15 cellular contexts compared by ENCODE assay signal in the genomic region with DNA sequence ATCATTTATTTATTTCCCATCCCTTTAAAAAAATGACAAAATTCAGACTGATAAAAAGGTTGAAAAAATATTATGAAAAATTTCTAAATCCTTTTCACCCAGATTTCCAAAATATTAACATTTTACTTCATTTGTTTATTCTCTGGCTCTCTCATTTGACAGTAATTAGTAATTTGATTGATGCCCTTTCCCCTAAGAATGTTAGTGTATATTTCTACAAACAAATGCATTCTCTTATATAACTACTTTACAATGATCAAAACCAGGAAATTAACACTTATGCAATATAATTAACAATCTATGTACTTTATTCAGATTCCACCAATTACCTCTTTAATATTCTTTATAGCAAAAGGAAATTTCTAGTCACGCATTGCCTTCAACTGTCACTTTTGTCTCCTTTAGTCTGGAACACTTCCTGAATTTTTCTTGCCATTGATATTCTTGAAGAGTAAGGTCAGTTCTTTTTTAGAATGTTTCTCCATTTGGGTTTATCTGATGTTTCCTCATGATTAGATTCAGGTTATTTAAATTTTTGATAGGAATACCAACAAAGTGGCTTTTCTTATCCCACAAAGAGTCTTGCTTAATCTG. TPM values are rescaled to one million over a fixed set of nuclear protein-coding genes. Genes with fewer than 3 reads are reported as not detected.
A peak's percentile ranks its signal among the peaks of the same experiment; 100 is the strongest.
DNase-seq lines count a peak whose midpoint lies in the region; ATAC-seq, FAIRE-seq and TF ChIP-seq lines count a peak whose summit lies in the region.
"Had no signal": no experiment of that assay in that cellular context is flagged by ENCODE, and none has a peak within 500 bp of the region (broad histone marks: within the 10 kb centered on the region; RNA-seq: fewer than 3 reads in every experiment).

No MANE protein-coding gene starts in this region.

- H3K79me2 ChIP-seq in Karpas-422 (ENCODE audit: low read length): peaks cover 43% of the 10 kb centered on the region

- no peak for ATAC-seq in activated T-helper 17 cell treated with anti-CD3 and anti-CD28 coated beads, Interleukin-2, amount 50 U/mL, for 72 hours (replicated peaks)
- no peak for ATAC-seq in HG03457 (IDR thresholded peaks at IDR 0.05; ENCODE audit: unreplicated experiment)
- no peak for ATAC-seq in WTC11
- ATAC-seq: Right ventricle myocardium inferior had no signal

- H3K4me1 ChIP-seq in Karpas-422 (ENCODE audit: low read length): peaks cover 93% of the 10 kb centered on the region
- peaks cover 0 to 3% of the 10 kb centered on the region in 2 donors for H3K4me1 ChIP-seq in small intestine (ENCODE audit: control insufficient read depth in 2 of 2, insufficient read depth in 1 of 2, low read depth in 1 of 2, low read length in 1 of 2)

- no peak overlapping the region for H3K4me3 ChIP-seq in Karpas-422 (ENCODE audit: low read length)
- no peak overlapping the region for H3K4me3 ChIP-seq in small intestine (ENCODE audit: low read depth in 1 of 2, low read length in 2 of 2)
- H3K4me3 ChIP-seq: thyroid gland had no signal

- WGBS in small intestine, 3 donors: 45 to 76% (median 67%) methylated on average over 1 of the region's 1 CpG

- H3K27ac ChIP-seq in Karpas-422 (ENCODE audit: low read length) (no peak overlapping the region), small intestine (ENCODE audit: low read depth in 1 of 2, low read length in 1 of 2) (no peak overlapping the region)
- H3K27ac ChIP-seq: thyroid gland had no signal

- H3K9me3 ChIP-seq in Karpas-422 (ENCODE audit: low read length) (no peaks in the 10 kb centered on the region), small intestine (ENCODE audit: control insufficient read depth, low read depth) (no peaks in the 10 kb centered on the region)
- H3K9me3 ChIP-seq: thyroid gland had no signal

- no peaks in the 10 kb centered on the region for H3K27me3 Mint-ChIP-seq in activated CD4-positive, alpha-beta T cell treated with anti-CD3 and anti-CD28 coated beads, Interleukin-2, amount 10 ng/mL, durations not matched to agents 24 days and 14 days
- no peaks in the 10 kb centered on the region for H3K27me3 Mint-ChIP-seq in activated T-helper 17 cell treated with anti-CD3 and anti-CD28 coated beads, Interleukin-2, amount 50 U/mL, for 72 hours
- no peaks in the 10 kb centered on the region for H3K27me3 Mint-ChIP-seq in WTC11 (ENCODE audit: low read depth)

- CTCF ChIA-PET in WTC11 (lab: Charles Lee): no interaction called here

- POLR2A ChIA-PET in WTC11 (lab: Charles Lee): no interaction called here

- H3K4me3 Mint-ChIP-seq in activated CD4-positive, alpha-beta T cell treated with anti-CD3 and anti-CD28 coated beads, Interleukin-2, amount 10 ng/mL, durations not matched to agents 24 days and 14 days: peak overlapping the region; percentile 98
- peak overlapping the region; percentile 93 for H3K4me3 Mint-ChIP-seq in activated T-helper 17 cell treated with anti-CD3 and anti-CD28 coated beads, Interleukin-2, amount 50 U/mL, for 72 hours
- H3K4me3 Mint-ChIP-seq in WTC11: no peak overlapping the region
- H3K4me3 Mint-ChIP-seq: brain had no signal

- TF ChIP-seq CTCF in WTC11 (IDR thresholded peaks at IDR 0.05): no peak

- H2AFZ ChIP-seq in Karpas-422 (ENCODE audit: low read length): no peak overlapping the region

- H3K4me2 ChIP-seq in Karpas-422 (ENCODE audit: low read depth, low read length, poor library complexity, severe bottlenecking): peak overlapping the region; percentile 81

- peaks cover 41% of the 10 kb centered on the region for H3K36me3 Mint-ChIP-seq in activated CD4-positive, alpha-beta T cell treated with anti-CD3 and anti-CD28 coated beads, Interleukin-2, amount 10 ng/mL, durations not matched to agents 24 days and 14 days (ENCODE audit: low read depth)
- H3K36me3 Mint-ChIP-seq in activated T-helper 17 cell treated with anti-CD3 and anti-CD28 coated beads, Interleukin-2, amount 50 U/mL, for 72 hours (ENCODE audit: low read depth): peaks cover 92% of the 10 kb centered on the region
- no peaks in the 10 kb centered on the region for H3K36me3 Mint-ChIP-seq in WTC11
- H3K36me3 Mint-ChIP-seq: brain had no signal

- H3K27me3 ChIP-seq in Karpas-422 (ENCODE audit: low read length): no peaks in the 10 kb centered on the region
- no peaks in the 10 kb centered on the region for H3K27me3 ChIP-seq in small intestine (ENCODE audit: control insufficient read depth in 2 of 2, insufficient read depth in 2 of 2, low read length in 2 of 2)
- H3K27me3 ChIP-seq: thyroid gland had no signal

- peaks cover 16% of the 10 kb centered on the region for H4K20me1 ChIP-seq in Karpas-422 (ENCODE audit: insufficient read depth, low read depth, low read length)

- intact Hi-C loops in activated CD4-positive, alpha-beta T cell treated with anti-CD3 and anti-CD28 coated beads, Interleukin-2, amount 10 ng/mL, durations not matched to agents 24 days and 14 days (cut with micrococcal nuclease): loop anchor here (5.0 to 10.0 kb wide), 5 partner anchors 268 to 880 kb away; partner anchors contain the start of genes CEPT1, DDX20 and DRAM2

- H3K36me3 ChIP-seq in Karpas-422 (ENCODE audit: insufficient read depth, low read length): peaks cover 7% of the 10 kb centered on the region; the same call in 1 of the 2 replicates
- H3K36me3 ChIP-seq in small intestine (ENCODE audit: control insufficient read depth in 2 of 2, insufficient read depth in 2 of 2, low read length in 2 of 2): no peaks in the 10 kb centered on the region
- H3K36me3 ChIP-seq: thyroid gland had no signal

- peak overlapping the region; percentile 84 for H3K27ac Mint-ChIP-seq in activated CD4-positive, alpha-beta T cell treated with anti-CD3 and anti-CD28 coated beads, Interleukin-2, amount 10 ng/mL, durations not matched to agents 24 days and 14 days
- peak overlapping the region; percentile 92 for H3K27ac Mint-ChIP-seq in activated T-helper 17 cell treated with anti-CD3 and anti-CD28 coated beads, Interleukin-2, amount 50 U/mL, for 72 hours
- no peak overlapping the region for H3K27ac Mint-ChIP-seq in WTC11
- H3K27ac Mint-ChIP-seq: brain had no signal

- H3K9me3 Mint-ChIP-seq in activated CD4-positive, alpha-beta T cell treated with anti-CD3 and anti-CD28 coated beads, Interleukin-2, amount 10 ng/mL, durations not matched to agents 24 days and 14 days: peaks cover under 1% of the 10 kb centered on the region
- H3K9me3 Mint-ChIP-seq in activated T-helper 17 cell treated with anti-CD3 and anti-CD28 coated beads, Interleukin-2, amount 50 U/mL, for 72 hours: no peaks in the 10 kb centered on the region
- H3K9me3 Mint-ChIP-seq in WTC11: no peaks in the 10 kb centered on the region
- H3K9me3 Mint-ChIP-seq: brain had no signal

- H3K4me1 Mint-ChIP-seq in activated CD4-positive, alpha-beta T cell treated with anti-CD3 and anti-CD28 coated beads, Interleukin-2, amount 10 ng/mL, durations not matched to agents 24 days and 14 days: peaks cover 48% of the 10 kb centered on the region
- H3K4me1 Mint-ChIP-seq in activated T-helper 17 cell treated with anti-CD3 and anti-CD28 coated beads, Interleukin-2, amount 50 U/mL, for 72 hours: peaks cover 22% of the 10 kb centered on the region
- H3K4me1 Mint-ChIP-seq in WTC11: peaks cover 10% of the 10 kb centered on the region; the same call in 1 of the 2 replicates
- H3K4me1 Mint-ChIP-seq: brain had no signal

- FAIRE-seq in small intestine (lab: Jason Lieb, UNC): peak; percentile 5

- H3K9ac ChIP-seq in Karpas-422 (ENCODE audit: low read length): no peak overlapping the region

- H3K9me2 ChIP-seq in Karpas-422 (replicated peaks; ENCODE audit: insufficient read depth, low read length): no peaks in the 10 kb centered on the region

- DNase-seq in activated CD4-positive, alpha-beta T cell treated with anti-CD3 and anti-CD28 coated beads, Interleukin-2, amount 10 ng/mL, durations not matched to agents 24 days and 14 days: no peak
- no peak for DNase-seq in activated CD4-positive, alpha-beta T cell treated with anti-CD3 and anti-CD28 coated beads, Interleukin-2, amount 50 U/mL, for 48 hours
- DNase-seq in Karpas-422: no peak
- DNase-seq in small intestine: no peak
- no peak for DNase-seq in HUDEP-2 (lab: John Stamatoyannopoulos, UW; ENCODE audit: unreplicated experiment in 76 of 76)
- no peak for DNase-seq in WTC11 (ENCODE audit: low spot score)
- DNase-seq: foreskin melanocyte, mesendoderm, NCI-H146, NCI-H510A, thyroid gland had no signal

TF ChIP-seq in WTC11, 78 proteins besides CTCF, POLR2A, EP300 and RAD21 (continues in another document):
- TF ChIP-seq ZNF219 (CRISPR knock-in tag; IDR thresholded peaks at IDR 0.05; ENCODE audit: borderline replicate concordance): no peak
- TF ChIP-seq, protein P1, sequence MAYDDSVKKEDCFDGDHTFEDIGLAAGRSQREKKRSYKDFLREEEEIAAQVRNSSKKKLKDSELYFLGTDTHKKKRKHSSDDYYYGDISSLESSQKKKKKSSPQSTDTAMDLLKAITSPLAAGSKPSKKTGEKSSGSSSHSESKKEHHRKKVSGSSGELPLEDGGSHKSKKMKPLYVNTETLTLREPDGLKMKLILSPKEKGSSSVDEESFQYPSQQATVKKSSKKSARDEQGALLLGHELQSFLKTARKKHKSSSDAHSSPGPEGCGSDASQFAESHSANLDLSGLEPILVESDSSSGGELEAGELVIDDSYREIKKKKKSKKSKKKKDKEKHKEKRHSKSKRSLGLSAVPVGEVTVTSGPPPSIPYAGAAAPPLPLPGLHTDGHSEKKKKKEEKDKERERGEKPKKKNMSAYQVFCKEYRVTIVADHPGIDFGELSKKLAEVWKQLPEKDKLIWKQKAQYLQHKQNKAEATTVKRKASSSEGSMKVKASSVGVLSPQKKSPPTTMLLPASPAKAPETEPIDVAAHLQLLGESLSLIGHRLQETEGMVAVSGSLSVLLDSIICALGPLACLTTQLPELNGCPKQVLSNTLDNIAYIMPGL (CRISPR knock-in tag; IDR thresholded peaks at IDR 0.05): no peak
- TF ChIP-seq ZNF121 (CRISPR knock-in tag; IDR thresholded peaks at IDR 0.05): no peak

RNA-seq across cellular contexts. Expression of gene CD53, which starts 3.9 kb away (rescaled TPM):
- total RNA-seq in activated CD4-positive, alpha-beta T cell treated with anti-CD3 and anti-CD28 coated beads, Interleukin-2, amount 10 ng/mL, durations not matched to agents 24 days and 14 days: 185 and 190 TPM in 2 replicates
- 101 and 154 TPM in 2 replicates for total RNA-seq in Karpas-422 (2014; rRNA removed; shearing (Covaris generic); ENCODE audit: low replicate concordance)
- 100 to 1,000 TPM; 315 to 427 TPM for total RNA-seq in activated T-helper 17 cell treated with anti-CD3 and anti-CD28 coated beads, Interleukin-2, amount 50 U/mL, for 72 hours
- 10 to 100 TPM in 2 of 3 donors, 1 to 10 TPM in 1; 9.6 to 35.8 (median 18.9) TPM for polyA plus RNA-seq in small intestine
- total RNA-seq in WTC11 (2021): 1.4 to 1.8 TPM (median 1.6 TPM) in 3 replicates

Comparison
In these comparisons a context has a peak if more than half of its experiments do, and no peak if none do; other contexts are left out.
1. RNA of gene CD53, which starts 3.9 kb away (total RNA-seq): 315 to 427 TPM in activated T-helper 17 cell treated with anti-CD3 and anti-CD28 coated beads, Interleukin-2, amount 50 U/mL, for 72 hours, 185 to 190 TPM in activated CD4-positive, alpha-beta T cell treated with anti-CD3 and anti-CD28 coated beads, Interleukin-2, amount 10 ng/mL, durations not matched to agents 24 days and 14 days and 101 to 154 TPM in Karpas-422; 1.4 to 1.8 TPM in WTC11; every median in the first group is over 10 times any median in the second.